Comparison of ENCODE assay signal across 22 cellular contexts in genomic region chr6:29596381-29596900, GRCh38. TPM values are rescaled to one million over a fixed set of nuclear protein-coding genes. Genes with fewer than 3 reads are reported as not detected.
DNase-seq lines count a peak whose midpoint lies in the region; ATAC-seq, FAIRE-seq and TF ChIP-seq lines count a peak whose summit lies in the region.
"Had no signal": no experiment of that assay in that cellular context is flagged by ENCODE, and none has a peak within 500 bp of the region (broad histone marks: within the 10 kb centered on the region; RNA-seq: fewer than 3 reads in every experiment).

No MANE protein-coding gene starts in this region.

- H2AFZ ChIP-seq in HepG2 (ENCODE audit: low read length) (no peak overlapping the region), K562 (ENCODE audit: low read depth, low read length) (no peak overlapping the region)

- in situ Hi-C loops in HepG2 (cut with HindIII; ENCODE audit: extremely low pct_ligation_motif_present, low pct_unique_long_range_greater_than_20kb) = loop anchor here (25.0 kb wide), 2 partner anchors 534 to 759 kb away; no protein-coding TSS in a partner anchor
- in situ Hi-C loops in K562 (cut with MboI) = loop anchor here (25.0 kb wide), 1 partner anchor 759 kb away; no protein-coding TSS in a partner anchor
- in situ Hi-C loops in KBM-7 (cut with MboI; ENCODE audit: low pct_unique_long_range_greater_than_20kb, low sequenced_read_pairs) = no loop called here

- no peak for TF ChIP-seq POLR2A in HepG2 (IDR thresholded peaks at IDR 0.05; ENCODE audit: insufficient read depth in 1 of 2, low read depth in 2 of 2, low read length in 2 of 2)
- no peak for TF ChIP-seq POLR2A in right lobe of liver (IDR thresholded peaks at IDR 0.05)
- TF ChIP-seq POLR2A in K562 (conservative IDR thresholded peaks at IDR 0.05) = no peak

- ATAC-seq in HepG2 (no peak), right lobe of liver (no peak), K562 (no peak), GM19467 (IDR thresholded peaks at IDR 0.05; ENCODE audit: unreplicated experiment) (no peak), Right ventricle myocardium inferior (no peak)
- ATAC-seq: A549, GM12878, HCT116 had no signal

- H3K4me1 ChIP-seq in HepG2 (ENCODE audit: insufficient read depth, low read length) = no peaks in the 10 kb centered on the region
- H3K4me1 ChIP-seq in right lobe of liver = no peaks in the 10 kb centered on the region
- H3K4me1 ChIP-seq in K562 (replicated peaks in 1 of 2; ENCODE audit: control insufficient read depth in 2 of 2, insufficient read depth in 2 of 2, low read length in 2 of 2) = no peaks in the 10 kb centered on the region
- H3K4me1 ChIP-seq: A549 had no signal

- H3K9ac ChIP-seq in HepG2 (ENCODE audit: insufficient read depth, low read depth, low read length) (no peak overlapping the region), K562 (ENCODE audit: insufficient read depth in 1 of 2, low read depth in 2 of 2, low read length in 2 of 2) (no peak overlapping the region)
- H3K9ac ChIP-seq: BLaER1 had no signal

- POLR2A ChIA-PET in HepG2 (lab: Yijun Ruan, JAX) = no interaction called here
- POLR2A ChIA-PET in K562 (lab: Yijun Ruan, JAX) = interaction anchor here (0.7 to 1.0 kb wide), 2 partner anchors 17 to 617 kb away, joined by 4 read pairs; partner anchors contain the start of gene TRIM26

- intact Hi-C loops in HepG2 (cut with micrococcal nuclease; ENCODE audit: unreplicated experiment) (no loop called here), right lobe of liver (cut with DNase I) (no loop called here), K562 (cut with micrococcal nuclease) (no loop called here), Right ventricle myocardium inferior (cut with DNase I) (no loop called here)

- DNase-seq in HepG2 (ENCODE audit: low spot score) = no peak
- DNase-seq in right lobe of liver = no peak
- DNase-seq in K562 (ENCODE audit: extremely low read depth in 1 of 4, low spot score in 3 of 4) = no peak
- peak; percentile 28 for DNase-seq in iPS DF 19.7 (ENCODE audit: low read depth, low spot score)
- DNase-seq in Right ventricle myocardium inferior (ENCODE audit: missing footprints) = no peak
- DNase-seq in KBM-7 = no peak
- DNase-seq: CD4-positive, alpha-beta memory T cell; DMS53; DND-41; EL; HFFc6 had no signal

- TF ChIP-seq RAD21 in HepG2 (CRISPR knock-in tag; IDR thresholded peaks at IDR 0.05) = no peak
- no peak for TF ChIP-seq RAD21 in K562 (CRISPR knock-in tag; conservative IDR thresholded peaks at IDR 0.05 in 1 of 2, IDR thresholded peaks at IDR 0.05 in 1 of 2)

- no peak overlapping the region for H3K4me2 ChIP-seq in HepG2 (ENCODE audit: low read depth, low read length)
- H3K4me2 ChIP-seq in K562 (ENCODE audit: insufficient read depth, low read length) = no peak overlapping the region
- H3K4me2 ChIP-seq: A549, BLaER1 had no signal

- no peaks in the 10 kb centered on the region for H4K20me1 ChIP-seq in HepG2 (ENCODE audit: insufficient read depth, low read length)
- no peaks in the 10 kb centered on the region for H4K20me1 ChIP-seq in K562 (replicated peaks; ENCODE audit: control insufficient read depth, insufficient read depth, low read length)
- H4K20me1 ChIP-seq: BLaER1 had no signal

- FAIRE-seq in HepG2 (lab: Jason Lieb, UNC) (no peak), K562 (lab: Jason Lieb, UNC) (no peak)
- FAIRE-seq: A549, GM12878, H54 had no signal

- no peak for TF ChIP-seq EP300 in HepG2 (IDR thresholded peaks at IDR 0.05; ENCODE audit: low read depth in 2 of 2, low read length in 2 of 2)
- TF ChIP-seq EP300 in HepG2 (CRISPR knock-in tag; IDR thresholded peaks at IDR 0.05; ENCODE audit: borderline replicate concordance) = no peak
- TF ChIP-seq EP300 in K562 (IDR thresholded peaks at IDR 0.05; ENCODE audit: low read length) = no peak

- H3K9me1 ChIP-seq in K562 (ENCODE audit: control insufficient read depth, insufficient read depth, low read length) = no peaks in the 10 kb centered on the region

- H3K79me2 ChIP-seq in HepG2 (ENCODE audit: insufficient read depth, low read length) (no peaks in the 10 kb centered on the region), K562 (ENCODE audit: control insufficient read depth, insufficient read depth, low read length) (no peaks in the 10 kb centered on the region)

- H3K27ac ChIP-seq in HepG2 (ENCODE audit: extremely low read length, insufficient read depth, low read length) (no peak overlapping the region), right lobe of liver (no peak overlapping the region), K562 (ENCODE audit: extremely low read depth, low read depth, low read length) (no peak overlapping the region)
- H3K27ac ChIP-seq: 22Rv1, A549, BLaER1, HL-60 had no signal

- H3K36me3 ChIP-seq in HepG2 (replicated peaks in 1 of 2; ENCODE audit: control insufficient read depth in 1 of 2, insufficient read depth in 2 of 2, low read length in 2 of 2) (no peaks in the 10 kb centered on the region), right lobe of liver (no peaks in the 10 kb centered on the region), K562 (ENCODE audit: control insufficient read depth, insufficient read depth, low read length) (peaks cover 5% of the 10 kb centered on the region; the same call in 1 of the 3 replicates)

- TF ChIP-seq CTCF in HepG2 (CRISPR knock-in tag; IDR thresholded peaks at IDR 0.05) (no peak), right lobe of liver (IDR thresholded peaks at IDR 0.05) (no peak), K562 (IDR thresholded peaks at IDR 0.05 in 2 of 3, conservative IDR thresholded peaks at IDR 0.05 in 1 of 3; ENCODE audit: insufficient read depth in 2 of 3, low read depth in 1 of 3, low read length in 3 of 3) (no peak)

- H3K4me3 ChIP-seq in HepG2 (replicated peaks in 1 of 3; ENCODE audit: insufficient read depth in 1 of 3, low read depth in 2 of 3, low read length in 3 of 3) = no peak overlapping the region
- H3K4me3 ChIP-seq in right lobe of liver = no peak overlapping the region
- H3K4me3 ChIP-seq in K562 = no peak overlapping the region
- H3K4me3 ChIP-seq: A549, BLaER1, GM12878 had no signal

- BruUV-seq in HepG2 (replicated peaks; lab: Mats Ljungman, UMichigan) (no TSS peak), K562 (replicated peaks; lab: Mats Ljungman, UMichigan) (no TSS peak)

- no peaks in the 10 kb centered on the region for H3K9me3 ChIP-seq in HepG2 (ENCODE audit: low read length)
- no peaks in the 10 kb centered on the region for H3K9me3 ChIP-seq in right lobe of liver
- H3K9me3 ChIP-seq in K562 (replicated peaks; ENCODE audit: control insufficient read depth, insufficient read depth, low read depth, low read length) = no peaks in the 10 kb centered on the region
- H3K9me3 ChIP-seq: A549, BLaER1 had no signal

- CTCF ChIA-PET in HepG2 (lab: Yijun Ruan, JAX; ENCODE audit: low intra/inter-chr PET ratio, low total read pairs) (no interaction called here), K562 (lab: Yijun Ruan, JAX; ENCODE audit: low intra/inter-chr PET ratio) (no interaction called here)

- 29% methylated on average over 6 of the region's 6 CpGs for WGBS in HepG2 (ENCODE audit: low lambda C conversion rate)
- WGBS in right lobe of liver (ENCODE audit: insufficient coverage, low coverage, low lambda C conversion rate, missing lambda C conversion rate) = 78% methylated on average over 6 of the region's 6 CpGs
- WGBS in K562 (ENCODE audit: insufficient coverage, low coverage, missing lambda C conversion rate) = 33% methylated on average over 6 of the region's 6 CpGs

- H3K27me3 ChIP-seq in HepG2 (ENCODE audit: control insufficient read depth in 1 of 2, insufficient read depth in 2 of 2, low read length in 2 of 2) = peaks cover 0 to 7% of the 10 kb centered on the region in 2 experiments; a peak in 2 of 5 replicates
- no peaks in the 10 kb centered on the region for H3K27me3 ChIP-seq in right lobe of liver
- H3K27me3 ChIP-seq in K562 (ENCODE audit: control insufficient read depth in 2 of 2, insufficient read depth in 2 of 2, low read length in 2 of 2) = 0 out of 5 replicates have a peak, but pooled peaks cover 3 to 7% of the 10 kb centered on the region in 2 experiments
- H3K27me3 ChIP-seq: BLaER1 had no signal

RNA-seq across cellular contexts. Expression of gene OR2H2, which starts 11.5 kb away (rescaled TPM):
- total RNA-seq in HepG2 (2016; rRNA removed; fragmentation: Illumina TruSeq; extraction: Trizol) (not detected in 2 replicates), right lobe of liver (not detected), K562 (2014; rRNA removed) (not detected in 2 replicates), K562 (2014; rRNA removed; fragmentation: Illumina TruSeq; extraction: Trizol) (not detected in 2 replicates), K562 (2015; rRNA removed; fragmentation: Illumina TruSeq; extraction: Trizol) (not detected in 2 replicates), K562 (2021) (not detected in 2 replicates), Right ventricle myocardium inferior (not detected)
- not detected in 2 replicates for total RNA-seq in HepG2 (2016; cell fraction: cytosol; rRNA removed; fragmentation: Illumina TruSeq; extraction: Trizol; ENCODE audit: low read depth)
- not detected in 2 replicates for total RNA-seq in HepG2 (2016; cell fraction: insoluble cytoplasmic fraction; rRNA removed; fragmentation: Illumina TruSeq; extraction: Trizol)
- total RNA-seq in HepG2 (2016; cell fraction: membrane; rRNA removed; fragmentation: Illumina TruSeq; extraction: Trizol) = not detected in 2 replicates
- not detected in 2 replicates for total RNA-seq in HepG2 (2016; cell fraction: nucleus; rRNA removed; fragmentation: Illumina TruSeq; extraction: Trizol)
- polyA plus RNA-seq in HepG2 (2011; rRNA removed) (not detected in 2 replicates), K562 (2011; rRNA removed) (not detected in 2 replicates), K562 (2014; fragmentation: Illumina TruSeq; extraction: Trizol) (not detected in 2 replicates), K562 (2014; fragmentation: Nextera tagmentation; extraction: Ambion mirVana) (not detected), K562 (2014; rRNA removed) (not detected in 2 replicates)
- polyA plus RNA-seq in HepG2 (2011; cell fraction: cytosol; rRNA removed) = not detected in 2 replicates
- not detected in 2 replicates for polyA plus RNA-seq in HepG2 (2011; cell fraction: nucleus; rRNA removed)
- polyA plus RNA-seq in HepG2 (2012) = not detected in 2 replicates
- not detected in 2 replicates for polyA plus RNA-seq in HepG2 (2016; cell fraction: cytosol; fragmentation: Illumina TruSeq; extraction: Trizol; ENCODE audit: low read depth)
- not detected in 2 replicates for polyA plus RNA-seq in HepG2 (2016; cell fraction: insoluble cytoplasmic fraction; fragmentation: Illumina TruSeq; extraction: Trizol; ENCODE audit: low read depth)
- polyA plus RNA-seq in HepG2 (2016; cell fraction: membrane; fragmentation: Illumina TruSeq; extraction: Trizol; ENCODE audit: low read depth) = not detected in 2 replicates
- not detected in 2 replicates for polyA plus RNA-seq in HepG2 (2016; cell fraction: nucleus; fragmentation: Illumina TruSeq; extraction: Trizol; ENCODE audit: insufficient read depth, low read depth)
- not detected in 2 replicates for polyA minus RNA-seq in HepG2 (2011; rRNA and poly(A)+ RNA removed; ENCODE audit: low replicate concordance)
- polyA minus RNA-seq in HepG2 (2011; cell fraction: cytosol; rRNA and poly(A)+ RNA removed) = not detected in 2 replicates
- not detected in 2 replicates for polyA minus RNA-seq in HepG2 (2011; cell fraction: nucleus; rRNA and poly(A)+ RNA removed)
- total RNA-seq in K562 (2011; cell fraction: chromatin; rRNA removed; ENCODE audit: low replicate concordance) = not detected in 2 replicates
- total RNA-seq in K562 (2011; cell fraction: nucleolus; rRNA removed) = not detected in 2 replicates
- not detected in 2 replicates for total RNA-seq in K562 (2011; cell fraction: nucleoplasm; rRNA removed)
- not detected in 2 replicates for polyA plus RNA-seq in K562 (2011; cell fraction: cytosol; rRNA removed)
- not detected in 2 replicates for polyA plus RNA-seq in K562 (2011; cell fraction: nucleus; rRNA removed)
- polyA plus RNA-seq in K562 (2012) = 0.07 and 0.08 TPM in 2 replicates
- polyA minus RNA-seq in K562 (2011; rRNA and poly(A)+ RNA removed) = not detected in 2 replicates
- not detected in 2 replicates for polyA minus RNA-seq in K562 (2011; cell fraction: cytosol; rRNA and poly(A)+ RNA removed)
- not detected in 2 replicates for polyA minus RNA-seq in K562 (2011; cell fraction: nucleus; rRNA and poly(A)+ RNA removed)
- total RNA-seq: CD4-positive, alpha-beta memory T cell; G401; GM12878; HFFc6; HT1080 had no signal
- polyA plus RNA-seq: A549; CD14-positive monocyte; CD4-positive, alpha-beta memory T cell; GM12878 had no signal

RNA-seq across cellular contexts. Expression of gene GABBR1, which starts 36.5 kb away (rescaled TPM):
- total RNA-seq in HepG2 (2016; rRNA removed; fragmentation: Illumina TruSeq; extraction: Trizol) = 0.07 TPM in 1 of 2 replicates, not detected in the other
- total RNA-seq in HepG2 (2016; cell fraction: cytosol; rRNA removed; fragmentation: Illumina TruSeq; extraction: Trizol; ENCODE audit: low read depth) = not detected in 2 replicates
- total RNA-seq in HepG2 (2016; cell fraction: insoluble cytoplasmic fraction; rRNA removed; fragmentation: Illumina TruSeq; extraction: Trizol) = not detected in 2 replicates
- total RNA-seq in HepG2 (2016; cell fraction: membrane; rRNA removed; fragmentation: Illumina TruSeq; extraction: Trizol) = not detected in 2 replicates
- total RNA-seq in HepG2 (2016; cell fraction: nucleus; rRNA removed; fragmentation: Illumina TruSeq; extraction: Trizol) = 0.16 TPM in 1 of 2 replicates, not detected in the other
- polyA plus RNA-seq in HepG2 (2011; rRNA removed) = 0.37 and 0.38 TPM in 2 replicates
- polyA plus RNA-seq in HepG2 (2011; cell fraction: cytosol; rRNA removed) = 0.15 and 0.18 TPM in 2 replicates
- polyA plus RNA-seq in HepG2 (2011; cell fraction: nucleus; rRNA removed) = 3.0 and 3.5 TPM in 2 replicates
- polyA plus RNA-seq in HepG2 (2012) = 0.39 and 0.40 TPM in 2 replicates
- not detected in 2 replicates for polyA plus RNA-seq in HepG2 (2016; cell fraction: cytosol; fragmentation: Illumina TruSeq; extraction: Trizol; ENCODE audit: low read depth)
- not detected in 2 replicates for polyA plus RNA-seq in HepG2 (2016; cell fraction: insoluble cytoplasmic fraction; fragmentation: Illumina TruSeq; extraction: Trizol; ENCODE audit: low read depth)
- not detected in 2 replicates for polyA plus RNA-seq in HepG2 (2016; cell fraction: membrane; fragmentation: Illumina TruSeq; extraction: Trizol; ENCODE audit: low read depth)
- polyA plus RNA-seq in HepG2 (2016; cell fraction: nucleus; fragmentation: Illumina TruSeq; extraction: Trizol; ENCODE audit: insufficient read depth, low read depth) = 0.83 and 1.1 TPM in 2 replicates
- polyA minus RNA-seq in HepG2 (2011; rRNA and poly(A)+ RNA removed; ENCODE audit: low replicate concordance) = 0.72 and 11.2 TPM in 2 replicates
- not detected in 2 replicates for polyA minus RNA-seq in HepG2 (2011; cell fraction: cytosol; rRNA and poly(A)+ RNA removed)
- 0.77 and 0.99 TPM in 2 replicates for polyA minus RNA-seq in HepG2 (2011; cell fraction: nucleus; rRNA and poly(A)+ RNA removed)
- total RNA-seq in right lobe of liver = 1 to 10 TPM; 2.4 to 5.6 (median 4.9) TPM
- total RNA-seq in K562 (2011; cell fraction: chromatin; rRNA removed; ENCODE audit: low replicate concordance) = 315 and 347 TPM in 2 replicates
- 122 and 127 TPM in 2 replicates for total RNA-seq in K562 (2011; cell fraction: nucleolus; rRNA removed)
- total RNA-seq in K562 (2011; cell fraction: nucleoplasm; rRNA removed) = 213 and 355 TPM in 2 replicates
- 8.4 and 13.8 TPM in 2 replicates for total RNA-seq in K562 (2014; rRNA removed)
- 13.8 and 18.0 TPM in 2 replicates for total RNA-seq in K562 (2014; rRNA removed; fragmentation: Illumina TruSeq; extraction: Trizol)
- 20.8 and 24.1 TPM in 2 replicates for total RNA-seq in K562 (2015; rRNA removed; fragmentation: Illumina TruSeq; extraction: Trizol)
- 32.0 and 43.6 TPM in 2 replicates for total RNA-seq in K562 (2021)
- polyA plus RNA-seq in K562 (2011; rRNA removed) = 32.0 and 38.1 TPM in 2 replicates
- polyA plus RNA-seq in K562 (2011; cell fraction: cytosol; rRNA removed) = 26.4 and 34.1 TPM in 2 replicates
- polyA plus RNA-seq in K562 (2011; cell fraction: nucleus; rRNA removed) = 333 and 428 TPM in 2 replicates
- polyA plus RNA-seq in K562 (2012) = 38.3 and 56.3 TPM in 2 replicates
- polyA plus RNA-seq in K562 (2014; fragmentation: Illumina TruSeq; extraction: Trizol) = 30.7 and 39.5 TPM in 2 replicates
- polyA plus RNA-seq in K562 (2014; fragmentation: Nextera tagmentation; extraction: Ambion mirVana) = 1 to 10 TPM; 2.2 to 2.4 TPM
- 42.1 and 48.3 TPM in 2 replicates for polyA plus RNA-seq in K562 (2014; rRNA removed)
- polyA minus RNA-seq in K562 (2011; rRNA and poly(A)+ RNA removed) = 28.2 and 30.1 TPM in 2 replicates
- polyA minus RNA-seq in K562 (2011; cell fraction: cytosol; rRNA and poly(A)+ RNA removed) = 8.6 and 13.7 TPM in 2 replicates
- polyA minus RNA-seq in K562 (2011; cell fraction: nucleus; rRNA and poly(A)+ RNA removed) = 61.4 and 72.4 TPM in 2 replicates
- total RNA-seq in Right ventricle myocardium inferior = 19.0 TPM

RNA-seq across cellular contexts. Expression of gene UBD, which starts 36.9 kb away (rescaled TPM):
- total RNA-seq in HepG2 (2016; rRNA removed; fragmentation: Illumina TruSeq; extraction: Trizol) = 172 and 244 TPM in 2 replicates
- total RNA-seq in HepG2 (2016; cell fraction: cytosol; rRNA removed; fragmentation: Illumina TruSeq; extraction: Trizol; ENCODE audit: low read depth) = 61.1 and 70.9 TPM in 2 replicates
- 180 and 253 TPM in 2 replicates for total RNA-seq in HepG2 (2016; cell fraction: insoluble cytoplasmic fraction; rRNA removed; fragmentation: Illumina TruSeq; extraction: Trizol)
- total RNA-seq in HepG2 (2016; cell fraction: membrane; rRNA removed; fragmentation: Illumina TruSeq; extraction: Trizol) = 77.5 and 84.0 TPM in 2 replicates
- 58.7 and 62.9 TPM in 2 replicates for total RNA-seq in HepG2 (2016; cell fraction: nucleus; rRNA removed; fragmentation: Illumina TruSeq; extraction: Trizol)
- 13.9 and 26.9 TPM in 2 replicates for polyA plus RNA-seq in HepG2 (2011; rRNA removed)
- 8.2 and 29.2 TPM in 2 replicates for polyA plus RNA-seq in HepG2 (2011; cell fraction: cytosol; rRNA removed)
- polyA plus RNA-seq in HepG2 (2011; cell fraction: nucleus; rRNA removed) = 3.6 and 8.6 TPM in 2 replicates
- 14.7 and 15.0 TPM in 2 replicates for polyA plus RNA-seq in HepG2 (2012)
- polyA plus RNA-seq in HepG2 (2016; cell fraction: cytosol; fragmentation: Illumina TruSeq; extraction: Trizol; ENCODE audit: low read depth) = 50.4 and 50.5 TPM in 2 replicates
- polyA plus RNA-seq in HepG2 (2016; cell fraction: insoluble cytoplasmic fraction; fragmentation: Illumina TruSeq; extraction: Trizol; ENCODE audit: low read depth) = 225 and 254 TPM in 2 replicates
- 55.5 and 59.5 TPM in 2 replicates for polyA plus RNA-seq in HepG2 (2016; cell fraction: membrane; fragmentation: Illumina TruSeq; extraction: Trizol; ENCODE audit: low read depth)
- polyA plus RNA-seq in HepG2 (2016; cell fraction: nucleus; fragmentation: Illumina TruSeq; extraction: Trizol; ENCODE audit: insufficient read depth, low read depth) = 88.5 and 91.0 TPM in 2 replicates
- 2.8 TPM in 1 of 2 replicates, not detected in the other for polyA minus RNA-seq in HepG2 (2011; rRNA and poly(A)+ RNA removed; ENCODE audit: low replicate concordance)
- polyA minus RNA-seq in HepG2 (2011; cell fraction: cytosol; rRNA and poly(A)+ RNA removed) = 1.6 and 12.1 TPM in 2 replicates
- polyA minus RNA-seq in HepG2 (2011; cell fraction: nucleus; rRNA and poly(A)+ RNA removed) = 4.6 and 10.8 TPM in 2 replicates
- total RNA-seq in right lobe of liver = 100 to 1,000 TPM in 1 of 6 experiments, 10 to 100 TPM in 3, 1 to 10 TPM in 2; 2.2 to 189 (median 37.1) TPM
- total RNA-seq in K562 (2011; cell fraction: chromatin; rRNA removed; ENCODE audit: low replicate concordance) = not detected in 2 replicates
- total RNA-seq in K562 (2011; cell fraction: nucleolus; rRNA removed) = not detected in 2 replicates
- total RNA-seq in K562 (2011; cell fraction: nucleoplasm; rRNA removed) = not detected in 2 replicates
- not detected in 2 replicates for total RNA-seq in K562 (2014; rRNA removed)
- total RNA-seq in K562 (2014; rRNA removed; fragmentation: Illumina TruSeq; extraction: Trizol) = not detected in 2 replicates
- not detected in 2 replicates for total RNA-seq in K562 (2015; rRNA removed; fragmentation: Illumina TruSeq; extraction: Trizol)
- total RNA-seq in K562 (2021) = not detected in 2 replicates
- not detected in 2 replicates for polyA plus RNA-seq in K562 (2011; rRNA removed)
- not detected in 2 replicates for polyA plus RNA-seq in K562 (2011; cell fraction: cytosol; rRNA removed)
- not detected in 2 replicates for polyA plus RNA-seq in K562 (2011; cell fraction: nucleus; rRNA removed)
- not detected in 2 replicates for polyA plus RNA-seq in K562 (2012)
- not detected in 2 replicates for polyA plus RNA-seq in K562 (2014; fragmentation: Illumina TruSeq; extraction: Trizol)
- polyA plus RNA-seq in K562 (2014; fragmentation: Nextera tagmentation; extraction: Ambion mirVana) = not detected
- 0.08 TPM in 1 of 2 replicates, not detected in the other for polyA plus RNA-seq in K562 (2014; rRNA removed)
- not detected in 2 replicates for polyA minus RNA-seq in K562 (2011; rRNA and poly(A)+ RNA removed)
- polyA minus RNA-seq in K562 (2011; cell fraction: cytosol; rRNA and poly(A)+ RNA removed) = not detected in 2 replicates
- polyA minus RNA-seq in K562 (2011; cell fraction: nucleus; rRNA and poly(A)+ RNA removed) = not detected in 2 replicates
- not detected for total RNA-seq in Right ventricle myocardium inferior
- total RNA-seq: CD4-positive, alpha-beta memory T cell; HFFc6; HT1080 had no signal
- polyA plus RNA-seq: CD14-positive monocyte; CD4-positive, alpha-beta memory T cell had no signal

Comparison
In these comparisons a context has a peak if more than half of its experiments do, and no peak if none do; other contexts are left out.
1. Of the 241 proteins assayed by ChIP-seq in both HepG2 and K562: peak only in HepG2: MAFF; only in K562: MEIS2; in both: none; in neither: 237; mixed calls (peak in some experiments, not most) for 2.